In the genomic region with DNA sequence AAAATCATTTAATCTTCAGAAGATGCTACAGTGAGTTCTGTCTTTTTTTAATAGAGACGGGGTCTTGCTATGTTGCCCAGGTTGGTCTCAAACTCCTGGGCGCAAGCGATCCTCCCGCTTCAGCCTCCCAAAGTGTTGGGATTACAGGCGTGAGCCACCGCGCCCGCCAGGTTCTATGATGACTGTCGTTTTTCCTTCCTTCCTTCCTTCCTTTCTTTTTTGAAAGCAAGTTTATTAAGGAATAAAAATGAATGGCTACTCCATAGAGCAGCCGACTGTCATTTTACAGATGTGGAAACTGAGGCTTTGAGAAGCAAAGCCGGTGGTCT, we compare ENCODE assay signal across 8 cellular contexts. TPM values are rescaled to one million over a fixed set of nuclear protein-coding genes. Genes with fewer than 3 reads are reported as not detected.
DNase-seq lines count a peak whose midpoint lies in the region; ATAC-seq and TF ChIP-seq lines count a peak whose summit lies in the region.

No MANE protein-coding gene starts in this region.

- POLR2A ChIA-PET in Panc1 (lab: Charles Lee) = interaction anchor here (0.7 kb wide), 1 partner anchor 987 kb away, joined by 10 read pairs; no protein-coding TSS in a partner anchor

- H3K27me3 ChIP-seq in Panc1 (ENCODE audit: control insufficient read depth, insufficient read depth, low read length) = no peaks in the 10 kb centered on the region
- peaks cover 0 to 5% (median 0%) of the 10 kb centered on the region in 4 donors for H3K27me3 ChIP-seq in esophagus muscularis mucosa

- H3K9me3 ChIP-seq in ES-I3 (ENCODE audit: control insufficient read depth, insufficient read depth, low read length) (no peaks in the 10 kb centered on the region), Panc1 (ENCODE audit: control insufficient read depth, insufficient read depth, low read depth, low read length) (no peaks in the 10 kb centered on the region), esophagus muscularis mucosa (no peaks in the 10 kb centered on the region)

- peak overlapping the region; percentile 32; the same call in 1 of the 2 replicates for H3K9ac ChIP-seq in ES-I3 (ENCODE audit: low read depth, low read length)

- in situ Hi-C loops in Panc1 (cut with HindIII; ENCODE audit: low pct_unique_long_range_greater_than_20kb, low sequenced_read_pairs) = no loop called here

- intact Hi-C loops in Panc1 (cut with micrococcal nuclease; ENCODE audit: unreplicated experiment) (no loop called here), esophagus muscularis mucosa (cut with DNase I) (loop anchor here (10.0 kb wide), 1 partner anchor 117 kb away; a partner anchor contains a TSS)

- peaks cover 4% of the 10 kb centered on the region for H3K4me1 ChIP-seq in ES-I3 (ENCODE audit: insufficient read depth, low read length)
- peaks cover 12% of the 10 kb centered on the region for H3K4me1 ChIP-seq in Panc1 (ENCODE audit: control insufficient read depth, insufficient read depth, low read length)
- H3K4me1 ChIP-seq in esophagus muscularis mucosa = peaks cover 14 to 44% (median 43%) of the 10 kb centered on the region in 4 donors

- no peak for DNase-seq in Panc1 (ENCODE audit: low read depth, low spot score)
- no peak for DNase-seq in esophagus muscularis mucosa (ENCODE audit: extremely low spot score)
- no peak for DNase-seq in retinal pigment epithelial cell (ENCODE audit: low read depth)
- DNase-seq in ecto neural progenitor cell (ENCODE audit: low spot score) = no peak
- no peak for DNase-seq in islet precursor cell
- DNase-seq in SW 1271 (lab: John Stamatoyannopoulos, UW) = no peak

- ATAC-seq in Panc1 = no peak
- no peak for ATAC-seq in HG03521 (IDR thresholded peaks at IDR 0.05; ENCODE audit: unreplicated experiment)

- 68% methylated on average over 11 of the region's 11 CpGs for WGBS in esophagus muscularis mucosa

- no peak for TF ChIP-seq POLR2A in esophagus muscularis mucosa (IDR thresholded peaks at IDR 0.05; ENCODE audit: low read depth)

- no TSS peak for BruUV-seq in Panc1 (replicated peaks; lab: Mats Ljungman, UMichigan)

- TF ChIP-seq EP300 in esophagus muscularis mucosa (IDR thresholded peaks at IDR 0.05) = no peak

- no peak for TF ChIP-seq CTCF in Panc1 (IDR thresholded peaks at IDR 0.05)
- TF ChIP-seq CTCF in esophagus muscularis mucosa (IDR thresholded peaks at IDR 0.05) = no peak
- TF ChIP-seq CTCF in retinal pigment epithelial cell (conservative IDR thresholded peaks at IDR 0.05; ENCODE audit: low read depth, low read length) = no peak

- H3K36me3 ChIP-seq in ES-I3 (ENCODE audit: insufficient read depth, low read length) (no peaks in the 10 kb centered on the region), Panc1 (ENCODE audit: control insufficient read depth, insufficient read depth, low read length) (peaks cover 6% of the 10 kb centered on the region; the same call in 1 of the 2 replicates), esophagus muscularis mucosa (peaks cover 0 to 9% (median 0%) of the 10 kb centered on the region in 4 donors)

- H3K27ac ChIP-seq in Panc1 (ENCODE audit: low read length) (0 out of 2 replicates have a peak overlapping the region, but pooled peaks have one; percentile 23), esophagus muscularis mucosa (replicated peaks in 1 of 4) (no peak overlapping the region)

- peak overlapping the region; percentile 54 to 57 for H3K4me3 ChIP-seq in Panc1 (ENCODE audit: low read depth in 2 of 2, low read length in 2 of 2)
- H3K4me3 ChIP-seq in esophagus muscularis mucosa = peak overlapping the region; percentile 63 to 82 (median 68)
- H3K4me3 ChIP-seq in retinal pigment epithelial cell (ENCODE audit: low read length) = peak overlapping the region; percentile 8

- CTCF ChIA-PET in Panc1 (lab: Charles Lee) = no interaction called here

RNA-seq across cellular contexts. Expression of a gene that starts 0.5 kb away (rescaled TPM):
- total RNA-seq in Panc1 (2021; ENCODE audit: unreplicated experiment) = 21.2 TPM
- polyA plus RNA-seq in Panc1 (2012; ENCODE audit: insufficient read length) = 52.6 TPM
- 10 to 100 TPM in 3 of 4 donors, 1 to 10 TPM in 1; 5.8 to 13.4 (median 11.9) TPM for total RNA-seq in esophagus muscularis mucosa

RNA-seq across cellular contexts. Expression of a gene that starts 5.5 kb away (rescaled TPM):
- 195 TPM for total RNA-seq in Panc1 (2021; ENCODE audit: unreplicated experiment)
- polyA plus RNA-seq in Panc1 (2012; ENCODE audit: insufficient read length) = 137 TPM
- 10 to 100 TPM; 44.9 to 79.4 (median 52.9) TPM for total RNA-seq in esophagus muscularis mucosa

RNA-seq across cellular contexts. Expression of a gene that starts 18.1 kb away (rescaled TPM):
- total RNA-seq in Panc1 (2021; ENCODE audit: unreplicated experiment) (73.0 TPM), esophagus muscularis mucosa (100 to 1,000 TPM in 1 of 4 donors, 10 to 100 TPM in 3; 85.6 to 110 (median 89.4) TPM)
- 132 TPM for polyA plus RNA-seq in Panc1 (2012; ENCODE audit: insufficient read length)

RNA-seq across cellular contexts. Expression of a gene that starts 36.3 kb away (rescaled TPM):
- total RNA-seq in Panc1 (2021; ENCODE audit: unreplicated experiment) (1,067 TPM), esophagus muscularis mucosa (1,000 to 10,000 TPM; 1,297 to 2,978 (median 2,171) TPM)
- 2,091 TPM for polyA plus RNA-seq in Panc1 (2012; ENCODE audit: insufficient read length)

RNA-seq across cellular contexts. Expression of a gene that starts 48.1 kb away (rescaled TPM):
- total RNA-seq in Panc1 (2021; ENCODE audit: unreplicated experiment) = 11.9 TPM
- 14.5 TPM for polyA plus RNA-seq in Panc1 (2012; ENCODE audit: insufficient read length)
- total RNA-seq in esophagus muscularis mucosa = 1 to 10 TPM in 2 of 4 donors, under 1 TPM in 2; 0.42 to 1.8 (median 1.2) TPM

Comparison
In these comparisons a context has a peak if more than half of its experiments do, and no peak if none do; other contexts are left out.
1. H3K4me3 ChIP-seq: peak in every context shown above with its lines; median percentile 68 in esophagus muscularis mucosa; 56 in Panc1; 8 in retinal pigment epithelial cell.